2 cellular contexts compared by ENCODE assay signal in the genomic region with DNA sequence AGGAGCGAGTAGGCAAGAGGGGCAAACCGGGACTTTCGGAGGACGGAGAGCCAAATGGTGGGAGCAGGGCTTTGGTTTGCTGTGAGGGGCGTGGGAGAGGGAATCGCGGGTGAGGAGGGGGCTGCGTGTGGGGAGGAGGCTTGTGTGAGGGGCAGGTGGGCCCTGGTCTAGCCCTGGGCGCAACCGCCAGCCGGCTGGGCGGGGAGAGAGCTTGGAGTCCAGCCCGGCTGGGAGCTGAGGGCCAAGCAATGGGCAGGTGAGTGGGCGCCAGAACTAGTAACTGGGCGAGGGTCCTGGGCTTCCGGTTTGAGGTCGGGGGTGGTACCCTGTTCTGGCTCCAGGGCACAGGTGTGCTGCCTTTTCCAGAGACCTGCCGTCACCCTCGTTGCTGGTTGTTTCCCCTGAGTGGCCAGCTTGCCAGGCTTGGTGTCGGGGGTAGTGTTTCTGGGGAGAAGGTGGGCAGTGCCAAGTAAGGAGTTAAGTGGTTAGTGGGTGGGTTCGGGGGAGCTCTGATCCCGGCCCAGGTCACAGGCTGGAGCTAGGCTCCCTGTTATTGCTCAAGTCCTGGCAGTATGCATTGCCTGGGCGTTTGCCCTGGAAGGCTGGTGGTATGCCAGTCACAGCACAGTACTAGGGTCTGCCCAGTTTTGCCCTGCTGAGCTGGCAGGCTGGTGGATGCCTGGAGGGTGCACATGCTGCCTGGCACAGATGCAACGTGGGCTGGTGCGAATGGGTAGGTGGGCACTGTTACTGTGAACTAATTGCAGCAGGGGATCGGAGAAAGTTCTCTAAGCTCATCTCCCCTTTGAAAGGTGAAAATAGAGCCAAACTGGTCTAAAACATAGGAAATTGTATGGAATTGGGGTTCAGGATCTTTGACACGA.
TF ChIP-seq lines count a peak whose summit lies in the region.

No MANE protein-coding gene starts in this region.

TF ChIP-seq in SK-N-SH treated with all-trans-retinoic acid at 6 μM for 48 hours, 23 proteins besides CTCF, POLR2A, EP300 and RAD21:
- TF ChIP-seq, protein P1, sequence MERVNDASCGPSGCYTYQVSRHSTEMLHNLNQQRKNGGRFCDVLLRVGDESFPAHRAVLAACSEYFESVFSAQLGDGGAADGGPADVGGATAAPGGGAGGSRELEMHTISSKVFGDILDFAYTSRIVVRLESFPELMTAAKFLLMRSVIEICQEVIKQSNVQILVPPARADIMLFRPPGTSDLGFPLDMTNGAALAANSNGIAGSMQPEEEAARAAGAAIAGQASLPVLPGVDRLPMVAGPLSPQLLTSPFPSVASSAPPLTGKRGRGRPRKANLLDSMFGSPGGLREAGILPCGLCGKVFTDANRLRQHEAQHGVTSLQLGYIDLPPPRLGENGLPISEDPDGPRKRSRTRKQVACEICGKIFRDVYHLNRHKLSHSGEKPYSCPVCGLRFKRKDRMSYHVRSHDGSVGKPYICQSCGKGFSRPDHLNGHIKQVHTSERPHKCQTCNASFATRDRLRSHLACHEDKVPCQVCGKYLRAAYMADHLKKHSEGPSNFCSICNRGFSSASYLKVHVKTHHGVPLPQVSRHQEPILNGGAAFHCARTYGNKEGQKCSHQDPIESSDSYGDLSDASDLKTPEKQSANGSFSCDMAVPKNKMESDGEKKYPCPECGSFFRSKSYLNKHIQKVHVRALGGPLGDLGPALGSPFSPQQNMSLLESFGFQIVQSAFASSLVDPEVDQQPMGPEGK (CRISPR knock-in tag; IDR thresholded peaks at IDR 0.05; ENCODE audit: borderline replicate concordance) = no peak
- no peak for TF ChIP-seq OSR1 (CRISPR knock-in tag; IDR thresholded peaks at IDR 0.05)
- no peak for TF ChIP-seq GLIS3 (CRISPR knock-in tag; IDR thresholded peaks at IDR 0.05)
- TF ChIP-seq ISL1 (CRISPR knock-in tag; IDR thresholded peaks at IDR 0.05) = no peak
- TF ChIP-seq ZNF70 (CRISPR knock-in tag; IDR thresholded peaks at IDR 0.05) = no peak
- no peak for TF ChIP-seq RARB (CRISPR knock-in tag; IDR thresholded peaks at IDR 0.05)
- TF ChIP-seq SNAI2 (CRISPR knock-in tag; IDR thresholded peaks at IDR 0.05) = no peak
- no peak for TF ChIP-seq ARNTL (CRISPR knock-in tag; IDR thresholded peaks at IDR 0.05; ENCODE audit: borderline replicate concordance, low read depth)
- TF ChIP-seq, protein P2, sequence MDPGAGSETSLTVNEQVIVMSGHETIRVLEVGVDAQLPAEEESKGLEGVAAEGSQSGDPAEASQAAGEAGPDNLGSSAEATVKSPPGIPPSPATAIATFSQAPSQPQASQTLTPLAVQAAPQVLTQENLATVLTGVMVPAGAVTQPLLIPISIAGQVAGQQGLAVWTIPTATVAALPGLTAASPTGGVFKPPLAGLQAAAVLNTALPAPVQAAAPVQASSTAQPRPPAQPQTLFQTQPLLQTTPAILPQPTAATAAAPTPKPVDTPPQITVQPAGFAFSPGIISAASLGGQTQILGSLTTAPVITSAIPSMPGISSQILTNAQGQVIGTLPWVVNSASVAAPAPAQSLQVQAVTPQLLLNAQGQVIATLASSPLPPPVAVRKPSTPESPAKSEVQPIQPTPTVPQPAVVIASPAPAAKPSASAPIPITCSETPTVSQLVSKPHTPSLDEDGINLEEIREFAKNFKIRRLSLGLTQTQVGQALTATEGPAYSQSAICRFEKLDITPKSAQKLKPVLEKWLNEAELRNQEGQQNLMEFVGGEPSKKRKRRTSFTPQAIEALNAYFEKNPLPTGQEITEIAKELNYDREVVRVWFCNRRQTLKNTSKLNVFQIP (CRISPR knock-in tag; IDR thresholded peaks at IDR 0.05; ENCODE audit: borderline replicate concordance, low read depth) = no peak
- TF ChIP-seq TCF4 (CRISPR knock-in tag; IDR thresholded peaks at IDR 0.05; ENCODE audit: borderline replicate concordance) = no peak
- TF ChIP-seq ZNF8 (CRISPR knock-in tag; IDR thresholded peaks at IDR 0.05) = no peak
- no peak for TF ChIP-seq CSDC2 (CRISPR knock-in tag; IDR thresholded peaks at IDR 0.05)
- no peak for TF ChIP-seq ZC3H10 (CRISPR knock-in tag; IDR thresholded peaks at IDR 0.05)
- TF ChIP-seq ESRRG (CRISPR knock-in tag; IDR thresholded peaks at IDR 0.05) = no peak
- TF ChIP-seq ZFP30 (CRISPR knock-in tag; IDR thresholded peaks at IDR 0.05) = no peak
- TF ChIP-seq, protein P3, sequence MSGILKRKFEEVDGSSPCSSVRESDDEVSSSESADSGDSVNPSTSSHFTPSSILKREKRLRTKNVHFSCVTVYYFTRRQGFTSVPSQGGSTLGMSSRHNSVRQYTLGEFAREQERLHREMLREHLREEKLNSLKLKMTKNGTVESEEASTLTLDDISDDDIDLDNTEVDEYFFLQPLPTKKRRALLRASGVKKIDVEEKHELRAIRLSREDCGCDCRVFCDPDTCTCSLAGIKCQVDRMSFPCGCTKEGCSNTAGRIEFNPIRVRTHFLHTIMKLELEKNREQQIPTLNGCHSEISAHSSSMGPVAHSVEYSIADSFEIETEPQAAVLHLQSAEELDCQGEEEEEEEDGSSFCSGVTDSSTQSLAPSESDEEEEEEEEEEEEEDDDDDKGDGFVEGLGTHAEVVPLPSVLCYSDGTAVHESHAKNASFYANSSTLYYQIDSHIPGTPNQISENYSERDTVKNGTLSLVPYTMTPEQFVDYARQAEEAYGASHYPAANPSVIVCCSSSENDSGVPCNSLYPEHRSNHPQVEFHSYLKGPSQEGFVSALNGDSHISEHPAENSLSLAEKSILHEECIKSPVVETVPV (CRISPR knock-in tag; IDR thresholded peaks at IDR 0.05) = no peak
- no peak for TF ChIP-seq BACH2 (CRISPR knock-in tag; IDR thresholded peaks at IDR 0.05; ENCODE audit: borderline replicate concordance)

TF ChIP-seq in HepG2, 621 proteins besides CTCF, POLR2A, EP300 and RAD21 (continues in another document):
- TF ChIP-seq ZNF225 (CRISPR knock-in tag; IDR thresholded peaks at IDR 0.05) = peak; percentile 22; the same call in 1 of the 2 replicates
- no peak; the same call in 1 of the 2 replicates for TF ChIP-seq ZNF607 (CRISPR knock-in tag; IDR thresholded peaks at IDR 0.05; ENCODE audit: borderline replicate concordance)
- TF ChIP-seq, protein P4, sequence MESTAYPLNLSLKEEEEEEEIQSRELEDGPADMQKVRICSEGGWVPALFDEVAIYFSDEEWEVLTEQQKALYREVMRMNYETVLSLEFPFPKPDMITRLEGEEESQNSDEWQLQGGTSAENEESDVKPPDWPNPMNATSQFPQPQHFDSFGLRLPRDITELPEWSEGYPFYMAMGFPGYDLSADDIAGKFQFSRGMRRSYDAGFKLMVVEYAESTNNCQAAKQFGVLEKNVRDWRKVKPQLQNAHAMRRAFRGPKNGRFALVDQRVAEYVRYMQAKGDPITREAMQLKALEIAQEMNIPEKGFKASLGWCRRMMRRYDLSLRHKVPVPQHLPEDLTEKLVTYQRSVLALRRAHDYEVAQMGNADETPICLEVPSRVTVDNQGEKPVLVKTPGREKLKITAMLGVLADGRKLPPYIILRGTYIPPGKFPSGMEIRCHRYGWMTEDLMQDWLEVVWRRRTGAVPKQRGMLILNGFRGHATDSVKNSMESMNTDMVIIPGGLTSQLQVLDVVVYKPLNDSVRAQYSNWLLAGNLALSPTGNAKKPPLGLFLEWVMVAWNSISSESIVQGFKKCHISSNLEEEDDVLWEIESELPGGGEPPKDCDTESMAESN (CRISPR knock-in tag; conservative IDR thresholded peaks at IDR 0.05) = no peak
- no peak for TF ChIP-seq ZNF891 (CRISPR knock-in tag; IDR thresholded peaks at IDR 0.05)
- TF ChIP-seq, protein P5, sequence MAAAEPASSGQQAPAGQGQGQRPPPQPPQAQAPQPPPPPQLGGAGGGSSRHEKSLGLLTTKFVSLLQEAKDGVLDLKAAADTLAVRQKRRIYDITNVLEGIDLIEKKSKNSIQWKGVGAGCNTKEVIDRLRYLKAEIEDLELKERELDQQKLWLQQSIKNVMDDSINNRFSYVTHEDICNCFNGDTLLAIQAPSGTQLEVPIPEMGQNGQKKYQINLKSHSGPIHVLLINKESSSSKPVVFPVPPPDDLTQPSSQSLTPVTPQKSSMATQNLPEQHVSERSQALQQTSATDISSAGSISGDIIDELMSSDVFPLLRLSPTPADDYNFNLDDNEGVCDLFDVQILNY (CRISPR knock-in tag; conservative IDR thresholded peaks at IDR 0.05) = no peak
- peak; percentile 54; the same call in 1 of the 2 replicates for TF ChIP-seq ZNF234 (CRISPR knock-in tag; conservative IDR thresholded peaks at IDR 0.05)
- TF ChIP-seq, protein P6, sequence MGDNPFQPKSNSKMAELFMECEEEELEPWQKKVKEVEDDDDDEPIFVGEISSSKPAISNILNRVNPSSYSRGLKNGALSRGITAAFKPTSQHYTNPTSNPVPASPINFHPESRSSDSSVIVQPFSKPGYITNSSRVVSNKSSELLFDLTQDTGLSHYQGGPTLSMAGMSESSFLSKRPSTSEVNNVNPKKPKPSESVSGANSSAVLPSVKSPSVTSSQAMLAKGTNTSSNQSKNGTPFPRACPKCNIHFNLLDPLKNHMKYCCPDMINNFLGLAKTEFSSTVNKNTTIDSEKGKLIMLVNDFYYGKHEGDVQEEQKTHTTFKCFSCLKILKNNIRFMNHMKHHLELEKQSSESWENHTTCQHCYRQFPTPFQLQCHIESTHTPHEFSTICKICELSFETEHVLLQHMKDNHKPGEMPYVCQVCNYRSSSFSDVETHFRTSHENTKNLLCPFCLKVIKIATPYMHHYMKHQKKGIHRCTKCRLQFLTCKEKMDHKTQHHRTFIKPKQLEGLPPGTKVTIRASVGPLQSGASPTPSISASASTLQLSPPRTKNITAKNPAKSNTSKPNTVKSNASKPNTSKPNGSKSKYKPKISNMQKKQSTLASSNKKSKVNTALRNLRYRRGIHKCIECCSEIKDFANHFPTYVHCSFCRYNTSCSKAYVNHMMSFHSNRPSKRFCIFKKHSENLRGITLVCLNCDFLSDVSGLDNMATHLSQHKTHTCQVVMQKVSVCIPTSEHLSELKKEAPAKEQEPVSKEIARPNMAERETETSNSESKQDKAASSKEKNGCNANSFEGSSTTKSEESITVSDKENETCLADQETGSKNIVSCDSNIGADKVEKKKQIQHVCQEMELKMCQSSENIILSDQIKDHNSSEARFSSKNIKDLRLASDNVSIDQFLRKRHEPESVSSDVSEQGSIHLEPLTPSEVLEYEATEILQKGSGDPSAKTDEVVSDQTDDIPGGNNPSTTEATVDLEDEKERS (CRISPR knock-in tag; IDR thresholded peaks at IDR 0.05) = 0 out of 2 replicates have a peak, but pooled peaks have one; percentile 25
- peak; percentile 9; the same call in 1 of the 2 replicates for TF ChIP-seq CEBPG (CRISPR knock-in tag; IDR thresholded peaks at IDR 0.05)
- no peak for TF ChIP-seq ZNF775 (CRISPR knock-in tag; IDR thresholded peaks at IDR 0.05; ENCODE audit: borderline replicate concordance)
- TF ChIP-seq HNRNPL (IDR thresholded peaks at IDR 0.05; ENCODE audit: low read depth, low read length) = peak; percentile 90
- peak; percentile 73; the same call in 1 of the 2 replicates for TF ChIP-seq ZFP90 (CRISPR knock-in tag; IDR thresholded peaks at IDR 0.05; ENCODE audit: borderline replicate concordance)
- TF ChIP-seq ZNF501 (CRISPR knock-in tag; IDR thresholded peaks at IDR 0.05) = 0 out of 2 replicates have a peak, but pooled peaks have one; percentile 52
- no peak for TF ChIP-seq MIER3 (CRISPR knock-in tag; IDR thresholded peaks at IDR 0.05; ENCODE audit: borderline replicate concordance)
- TF ChIP-seq MAFG (CRISPR knock-in tag; IDR thresholded peaks at IDR 0.05) = peak; percentile 42
- 0 out of 2 replicates have a peak, but pooled peaks have one; percentile 31 for TF ChIP-seq SIN3A (IDR thresholded peaks at IDR 0.05; ENCODE audit: borderline replicate concordance, low read depth, low read length)
- TF ChIP-seq, protein P7, sequence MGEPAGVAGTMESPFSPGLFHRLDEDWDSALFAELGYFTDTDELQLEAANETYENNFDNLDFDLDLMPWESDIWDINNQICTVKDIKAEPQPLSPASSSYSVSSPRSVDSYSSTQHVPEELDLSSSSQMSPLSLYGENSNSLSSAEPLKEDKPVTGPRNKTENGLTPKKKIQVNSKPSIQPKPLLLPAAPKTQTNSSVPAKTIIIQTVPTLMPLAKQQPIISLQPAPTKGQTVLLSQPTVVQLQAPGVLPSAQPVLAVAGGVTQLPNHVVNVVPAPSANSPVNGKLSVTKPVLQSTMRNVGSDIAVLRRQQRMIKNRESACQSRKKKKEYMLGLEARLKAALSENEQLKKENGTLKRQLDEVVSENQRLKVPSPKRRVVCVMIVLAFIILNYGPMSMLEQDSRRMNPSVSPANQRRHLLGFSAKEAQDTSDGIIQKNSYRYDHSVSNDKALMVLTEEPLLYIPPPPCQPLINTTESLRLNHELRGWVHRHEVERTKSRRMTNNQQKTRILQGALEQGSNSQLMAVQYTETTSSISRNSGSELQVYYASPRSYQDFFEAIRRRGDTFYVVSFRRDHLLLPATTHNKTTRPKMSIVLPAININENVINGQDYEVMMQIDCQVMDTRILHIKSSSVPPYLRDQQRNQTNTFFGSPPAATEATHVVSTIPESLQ (CRISPR knock-in tag; conservative IDR thresholded peaks at IDR 0.05) = no peak
- TF ChIP-seq ZNF136 (CRISPR knock-in tag; IDR thresholded peaks at IDR 0.05; ENCODE audit: low read depth) = no peak
- TF ChIP-seq KLF13 (CRISPR knock-in tag; IDR thresholded peaks at IDR 0.05) = 0 out of 2 replicates have a peak, but pooled peaks have one; percentile 43
- TF ChIP-seq KLF11 (CRISPR knock-in tag; IDR thresholded peaks at IDR 0.05) = no peak
- TF ChIP-seq, protein P8, sequence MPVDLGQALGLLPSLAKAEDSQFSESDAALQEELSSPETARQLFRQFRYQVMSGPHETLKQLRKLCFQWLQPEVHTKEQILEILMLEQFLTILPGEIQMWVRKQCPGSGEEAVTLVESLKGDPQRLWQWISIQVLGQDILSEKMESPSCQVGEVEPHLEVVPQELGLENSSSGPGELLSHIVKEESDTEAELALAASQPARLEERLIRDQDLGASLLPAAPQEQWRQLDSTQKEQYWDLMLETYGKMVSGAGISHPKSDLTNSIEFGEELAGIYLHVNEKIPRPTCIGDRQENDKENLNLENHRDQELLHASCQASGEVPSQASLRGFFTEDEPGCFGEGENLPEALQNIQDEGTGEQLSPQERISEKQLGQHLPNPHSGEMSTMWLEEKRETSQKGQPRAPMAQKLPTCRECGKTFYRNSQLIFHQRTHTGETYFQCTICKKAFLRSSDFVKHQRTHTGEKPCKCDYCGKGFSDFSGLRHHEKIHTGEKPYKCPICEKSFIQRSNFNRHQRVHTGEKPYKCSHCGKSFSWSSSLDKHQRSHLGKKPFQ (CRISPR knock-in tag; IDR thresholded peaks at IDR 0.05; ENCODE audit: insufficient replicate concordance) = no peak
- TF ChIP-seq CBX5 (CRISPR knock-in tag; IDR thresholded peaks at IDR 0.05; ENCODE audit: borderline replicate concordance) = no peak
- 0 out of 2 replicates have a peak, but pooled peaks have one; percentile 67 for TF ChIP-seq ZNF550 (CRISPR knock-in tag; IDR thresholded peaks at IDR 0.05; ENCODE audit: borderline replicate concordance)
- TF ChIP-seq, protein P9, sequence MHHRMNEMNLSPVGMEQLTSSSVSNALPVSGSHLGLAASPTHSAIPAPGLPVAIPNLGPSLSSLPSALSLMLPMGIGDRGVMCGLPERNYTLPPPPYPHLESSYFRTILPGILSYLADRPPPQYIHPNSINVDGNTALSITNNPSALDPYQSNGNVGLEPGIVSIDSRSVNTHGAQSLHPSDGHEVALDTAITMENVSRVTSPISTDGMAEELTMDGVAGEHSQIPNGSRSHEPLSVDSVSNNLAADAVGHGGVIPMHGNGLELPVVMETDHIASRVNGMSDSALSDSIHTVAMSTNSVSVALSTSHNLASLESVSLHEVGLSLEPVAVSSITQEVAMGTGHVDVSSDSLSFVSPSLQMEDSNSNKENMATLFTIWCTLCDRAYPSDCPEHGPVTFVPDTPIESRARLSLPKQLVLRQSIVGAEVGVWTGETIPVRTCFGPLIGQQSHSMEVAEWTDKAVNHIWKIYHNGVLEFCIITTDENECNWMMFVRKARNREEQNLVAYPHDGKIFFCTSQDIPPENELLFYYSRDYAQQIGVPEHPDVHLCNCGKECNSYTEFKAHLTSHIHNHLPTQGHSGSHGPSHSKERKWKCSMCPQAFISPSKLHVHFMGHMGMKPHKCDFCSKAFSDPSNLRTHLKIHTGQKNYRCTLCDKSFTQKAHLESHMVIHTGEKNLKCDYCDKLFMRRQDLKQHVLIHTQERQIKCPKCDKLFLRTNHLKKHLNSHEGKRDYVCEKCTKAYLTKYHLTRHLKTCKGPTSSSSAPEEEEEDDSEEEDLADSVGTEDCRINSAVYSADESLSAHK (CRISPR knock-in tag; IDR thresholded peaks at IDR 0.05; ENCODE audit: borderline replicate concordance) = no peak
- TF ChIP-seq ZBTB3 (CRISPR knock-in tag; IDR thresholded peaks at IDR 0.05; ENCODE audit: borderline replicate concordance, low read depth) = no peak
- no peak for TF ChIP-seq JUNB (CRISPR knock-in tag; IDR thresholded peaks at IDR 0.05; ENCODE audit: borderline replicate concordance)
